In genomic region chr1:162475089-162475488, GRCh38 we compare ENCODE assay signal across 23 cellular contexts.
"Had no signal": no experiment of that assay in that cellular context is flagged by ENCODE, and none has a peak within 500 bp of the region (broad histone marks: within the 10 kb centered on the region; RNA-seq: fewer than 3 reads in every experiment).

No MANE protein-coding gene starts in this region.

- H3K27ac Mint-ChIP-seq: effector memory CD8-positive, alpha-beta T cell; naive thymus-derived CD4-positive, alpha-beta T cell; neural progenitor cell; T-helper 1 cell treated with Interleukin-12 subunit alpha and Interleukin-12 subunit beta and Interleukin-4 antibody, amounts not matched to agents 30 μg/mL and 1 μg/mL, for 36 hours had no signal

- H3K9ac ChIP-seq: neural progenitor cell had no signal

- ATAC-seq: activated CD4-positive, CD25-positive, alpha-beta regulatory T cell treated with anti-CD3 and anti-CD28 coated beads, Interleukin-2, amount 50 U/mL, for 24 hours; activated T-cell treated with anti-CD3 and anti-CD28 coated beads, Interleukin-2, amount 50 U/mL, for 4 hours; effector memory CD8-positive, alpha-beta T cell; naive thymus-derived CD4-positive, alpha-beta T cell; sciatic nerve had no signal

- DNase-seq: activated CD4-positive, alpha-beta T cell treated with anti-CD3 and anti-CD28 coated beads, Interleukin-2, amount 50 U/mL, for 1 hour; activated CD8-positive, alpha-beta memory T cell treated with anti-CD3 and anti-CD28 coated beads, Interleukin-2, amount 50 U/mL, for 4 hours; activated effector memory CD4-positive, alpha-beta T cell treated with Interleukin-2 at 50 U/mL for 16 hours; activated naive CD4-positive, alpha-beta T cell treated with anti-CD3 and anti-CD28 coated beads, Interleukin-2, amount 50 U/mL, for 16 hours; activated T-cell treated with anti-CD3 and anti-CD28 coated beads, Interleukin-2, amount 50 U/mL, for 4 hours; dermis blood vessel endothelial cell; effector memory CD8-positive, alpha-beta T cell; heart left ventricle; left ventricle myocardium inferior; mesenchymal stem cell; naive thymus-derived CD4-positive, alpha-beta T cell; ovary; stimulated activated CD4-positive, alpha-beta T cell treated with anti-CD3 and anti-CD28 coated beads, Interleukin-4, amount 100 ng/mL, for 1 hour; stomach; trophoblast cell had no signal

- H3K36me3 ChIP-seq: cardiac muscle cell, heart left ventricle, neural progenitor cell, ovary, stomach, vagina had no signal

- H3K4me3 Mint-ChIP-seq: activated T-cell treated with anti-CD3 and anti-CD28 coated beads, Interleukin-2, amount 50 U/mL, for 4 hours; effector memory CD8-positive, alpha-beta T cell; naive thymus-derived CD4-positive, alpha-beta T cell; neural progenitor cell; T-helper 1 cell treated with Interleukin-12 subunit alpha and Interleukin-12 subunit beta and Interleukin-4 antibody, amounts not matched to agents 30 μg/mL and 1 μg/mL, for 36 hours had no signal

- H3K4me1 Mint-ChIP-seq: naive thymus-derived CD4-positive, alpha-beta T cell; neural progenitor cell had no signal

- H3K27me3 ChIP-seq: cardiac muscle cell, neural progenitor cell, ovary, stomach, vagina had no signal

- H3K27ac ChIP-seq: cardiac muscle cell, epithelial cell of prostate, heart left ventricle, left ventricle myocardium inferior, neural progenitor cell, ovary, stomach, vagina had no signal

- H3K4me3 ChIP-seq: cardiac muscle cell, heart left ventricle, left ventricle myocardium inferior, neural progenitor cell, ovary, smooth muscle cell, stomach, vagina had no signal

- H3K4me1 ChIP-seq: heart left ventricle, left ventricle myocardium inferior, neural progenitor cell, stomach, vagina had no signal

- H3K9me3 ChIP-seq: ovary, vagina had no signal
